18 cellular contexts compared by ENCODE assay signal in genomic region chr16:692356-693108, GRCh38. TPM values are rescaled to one million over a fixed set of nuclear protein-coding genes. Genes with fewer than 3 reads are reported as not detected.
DNase-seq lines count a peak whose midpoint lies in the region; ATAC-seq, FAIRE-seq and TF ChIP-seq lines count a peak whose summit lies in the region.
"Had no signal": no experiment of that assay in that cellular context is flagged by ENCODE, and none has a peak within 500 bp of the region (broad histone marks: within the 10 kb centered on the region; RNA-seq: fewer than 3 reads in every experiment).

No MANE protein-coding gene starts in this region.

- peaks cover 17% of the 10 kb centered on the region; the same call in 2 of the 3 replicates for H3K79me2 ChIP-seq in K562 (ENCODE audit: control insufficient read depth, insufficient read depth, low read length)
- H3K79me2 ChIP-seq in neural progenitor cell (ENCODE audit: low read depth): peaks cover 10% of the 10 kb centered on the region

- no peaks in the 10 kb centered on the region for H3K27me3 ChIP-seq in K562 (ENCODE audit: control insufficient read depth in 2 of 2, insufficient read depth in 2 of 2, low read length in 2 of 2)
- H3K27me3 ChIP-seq in neural progenitor cell: peaks cover 71% of the 10 kb centered on the region
- H3K27me3 ChIP-seq in Peyer's patch: peaks cover 0 to 28% of the 10 kb centered on the region in 2 donors

- no peak for ATAC-seq in K562
- ATAC-seq: pancreas had no signal

- peaks cover 32% of the 10 kb centered on the region for H3F3A ChIP-seq in neural progenitor cell (ENCODE audit: low read depth)

- CTCF ChIA-PET in K562 (lab: Yijun Ruan, JAX; ENCODE audit: low intra/inter-chr PET ratio): no interaction called here
- CTCF ChIA-PET in activated naive CD4-positive, alpha-beta T cell treated with anti-CD3 and anti-CD28 coated beads, Interleukin-2, amount 10 ng/mL, durations not matched to agents 7 days and 5 days (lab: Charles Lee): no interaction called here

- no peaks in the 10 kb centered on the region for H3K27me3 Mint-ChIP-seq in activated naive CD4-positive, alpha-beta T cell treated with anti-CD3 and anti-CD28 coated beads, Interleukin-2, amount 50 U/mL, for 24 hours
- peaks cover 38% of the 10 kb centered on the region for H3K27me3 Mint-ChIP-seq in neural progenitor cell (ENCODE audit: insufficient read depth, low read depth)
- peaks cover 41% of the 10 kb centered on the region for H3K27me3 Mint-ChIP-seq in activated naive CD4-positive, alpha-beta T cell treated with anti-CD3 and anti-CD28 coated beads, Interleukin-2, amount 10 ng/mL, durations not matched to agents 7 days and 5 days

- H3K4me1 ChIP-seq in K562 (replicated peaks in 1 of 2; ENCODE audit: control insufficient read depth in 2 of 2, insufficient read depth in 2 of 2, low read length in 2 of 2) (peaks cover 12 to 77% of the 10 kb centered on the region in 2 experiments), neural progenitor cell (peaks cover 8% of the 10 kb centered on the region), Peyer's patch (peaks cover 0 to 41% (median 28%) of the 10 kb centered on the region in 4 donors)

- no peak for TF ChIP-seq CTCF in K562 (IDR thresholded peaks at IDR 0.05 in 2 of 3, conservative IDR thresholded peaks at IDR 0.05 in 1 of 3; ENCODE audit: insufficient read depth in 2 of 3, low read depth in 1 of 3, low read length in 3 of 3)
- no peak for TF ChIP-seq CTCF in neural progenitor cell (IDR thresholded peaks at IDR 0.05)
- TF ChIP-seq CTCF in Peyer's patch (IDR thresholded peaks at IDR 0.05): no peak

- H3K9me3 ChIP-seq in K562 (replicated peaks; ENCODE audit: control insufficient read depth, insufficient read depth, low read depth, low read length) (no peaks in the 10 kb centered on the region), neural progenitor cell (ENCODE audit: low read depth) (no peaks in the 10 kb centered on the region), Peyer's patch (no peaks in the 10 kb centered on the region)
- H3K9me3 ChIP-seq: pancreas had no signal

- POLR2A ChIA-PET in K562 (lab: Yijun Ruan, JAX): interaction anchor here (0.9 kb wide), 1 partner anchor 14 kb away, joined by 3 read pairs; no protein-coding TSS in a partner anchor

- no peak for TF ChIP-seq EP300 in K562 (IDR thresholded peaks at IDR 0.05; ENCODE audit: low read length)

- peaks cover 5% of the 10 kb centered on the region for H3K9me1 ChIP-seq in K562 (ENCODE audit: control insufficient read depth, insufficient read depth, low read length)

- no peak for DNase-seq in activated naive CD4-positive, alpha-beta T cell treated with anti-CD3 and anti-CD28 coated beads, Interleukin-2, amount 50 U/mL, for 16 hours
- DNase-seq in K562 (ENCODE audit: extremely low read depth in 1 of 4, low spot score in 3 of 4) (peak in 1 of 4 experiments; percentile 7), neural progenitor cell (ENCODE audit: low spot score) (no peak), Peyer's patch (no peak)
- no peak for DNase-seq in activated naive CD4-positive, alpha-beta T cell treated with anti-CD3 and anti-CD28 coated beads, Interleukin-2, amount 10 ng/mL, durations not matched to agents 7 days and 5 days
- DNase-seq: activated CD4-positive, alpha-beta memory T cell treated with anti-CD3 and anti-CD28 coated beads, Interleukin-2, amount 10 ng/mL, durations not matched to agents 7 days and 5 days; amniotic stem cell; cerebellar nuclear complex; effector memory CD4-positive, alpha-beta T cell; hypothalamus; NCI-H1105; NCI-H774; pancreas; stimulated activated CD4-positive, alpha-beta T cell treated with anti-CD3 and anti-CD28 coated beads, Interleukin-2, amount 100 ng/mL, for 48 hours had no signal

- peak overlapping the region; percentile 60 for H3K27ac Mint-ChIP-seq in activated naive CD4-positive, alpha-beta T cell treated with anti-CD3 and anti-CD28 coated beads, Interleukin-2, amount 50 U/mL, for 24 hours
- no peak overlapping the region for H3K27ac Mint-ChIP-seq in neural progenitor cell
- H3K27ac Mint-ChIP-seq in activated naive CD4-positive, alpha-beta T cell treated with anti-CD3 and anti-CD28 coated beads, Interleukin-2, amount 10 ng/mL, durations not matched to agents 7 days and 5 days: no peak overlapping the region
- H3K27ac Mint-ChIP-seq: activated CD4-positive, alpha-beta memory T cell treated with anti-CD3 and anti-CD28 coated beads, Interleukin-2, amount 10 ng/mL, durations not matched to agents 7 days and 5 days had no signal

- H3K9me3 Mint-ChIP-seq in activated naive CD4-positive, alpha-beta T cell treated with anti-CD3 and anti-CD28 coated beads, Interleukin-2, amount 50 U/mL, for 24 hours: no peaks in the 10 kb centered on the region
- H3K9me3 Mint-ChIP-seq in neural progenitor cell: no peaks in the 10 kb centered on the region
- no peaks in the 10 kb centered on the region for H3K9me3 Mint-ChIP-seq in activated naive CD4-positive, alpha-beta T cell treated with anti-CD3 and anti-CD28 coated beads, Interleukin-2, amount 10 ng/mL, durations not matched to agents 7 days and 5 days
- H3K9me3 Mint-ChIP-seq: activated CD4-positive, alpha-beta memory T cell treated with anti-CD3 and anti-CD28 coated beads, Interleukin-2, amount 10 ng/mL, durations not matched to agents 7 days and 5 days had no signal

- no TSS peak for BruUV-seq in K562 (replicated peaks; lab: Mats Ljungman, UMichigan)

- intact Hi-C loops in K562 (cut with micrococcal nuclease): no loop called here

- H3K27ac ChIP-seq in K562 (ENCODE audit: extremely low read depth, low read depth, low read length): no peak overlapping the region
- no peak overlapping the region for H3K27ac ChIP-seq in neural progenitor cell
- no peak overlapping the region for H3K27ac ChIP-seq in Peyer's patch
- H3K27ac ChIP-seq: HL-60, pancreas had no signal

- H4K20me1 ChIP-seq in K562 (replicated peaks; ENCODE audit: control insufficient read depth, insufficient read depth, low read length) (no peaks in the 10 kb centered on the region), neural progenitor cell (ENCODE audit: low read depth) (peaks cover 13% of the 10 kb centered on the region)

- H3K9ac ChIP-seq in K562 (ENCODE audit: insufficient read depth in 1 of 2, low read depth in 2 of 2, low read length in 2 of 2): no peak overlapping the region
- H3K9ac ChIP-seq in neural progenitor cell: no peak overlapping the region

- in situ Hi-C loops in K562 (cut with MboI): no loop called here

- H3K36me3 Mint-ChIP-seq in activated naive CD4-positive, alpha-beta T cell treated with anti-CD3 and anti-CD28 coated beads, Interleukin-2, amount 50 U/mL, for 24 hours: no peaks in the 10 kb centered on the region
- no peaks in the 10 kb centered on the region for H3K36me3 Mint-ChIP-seq in neural progenitor cell
- no peaks in the 10 kb centered on the region for H3K36me3 Mint-ChIP-seq in activated naive CD4-positive, alpha-beta T cell treated with anti-CD3 and anti-CD28 coated beads, Interleukin-2, amount 10 ng/mL, durations not matched to agents 7 days and 5 days

- peaks cover 28% of the 10 kb centered on the region for H3K4me1 Mint-ChIP-seq in activated naive CD4-positive, alpha-beta T cell treated with anti-CD3 and anti-CD28 coated beads, Interleukin-2, amount 50 U/mL, for 24 hours
- H3K4me1 Mint-ChIP-seq in neural progenitor cell: peaks cover 16% of the 10 kb centered on the region
- peaks cover 47% of the 10 kb centered on the region for H3K4me1 Mint-ChIP-seq in activated naive CD4-positive, alpha-beta T cell treated with anti-CD3 and anti-CD28 coated beads, Interleukin-2, amount 10 ng/mL, durations not matched to agents 7 days and 5 days

- peaks cover 12% of the 10 kb centered on the region; the same call in 2 of the 3 replicates for H3K36me3 ChIP-seq in K562 (ENCODE audit: control insufficient read depth, insufficient read depth, low read length)
- no peaks in the 10 kb centered on the region for H3K36me3 ChIP-seq in neural progenitor cell
- no peaks in the 10 kb centered on the region for H3K36me3 ChIP-seq in Peyer's patch
- H3K36me3 ChIP-seq: pancreas had no signal

- TF ChIP-seq POLR2A in K562 (conservative IDR thresholded peaks at IDR 0.05): no peak
- TF ChIP-seq POLR2A in Peyer's patch (IDR thresholded peaks at IDR 0.05): no peak

- peak overlapping the region; percentile 9 for H3K4me3 Mint-ChIP-seq in activated naive CD4-positive, alpha-beta T cell treated with anti-CD3 and anti-CD28 coated beads, Interleukin-2, amount 50 U/mL, for 24 hours
- H3K4me3 Mint-ChIP-seq in neural progenitor cell: peak overlapping the region; percentile 81
- no peak overlapping the region for H3K4me3 Mint-ChIP-seq in activated naive CD4-positive, alpha-beta T cell treated with anti-CD3 and anti-CD28 coated beads, Interleukin-2, amount 10 ng/mL, durations not matched to agents 7 days and 5 days
- H3K4me3 Mint-ChIP-seq: activated CD4-positive, alpha-beta memory T cell treated with anti-CD3 and anti-CD28 coated beads, Interleukin-2, amount 10 ng/mL, durations not matched to agents 7 days and 5 days had no signal

- no peak for TF ChIP-seq RAD21 in K562 (CRISPR knock-in tag; conservative IDR thresholded peaks at IDR 0.05 in 1 of 2, IDR thresholded peaks at IDR 0.05 in 1 of 2)

- 42% methylated on average over 9 of the region's 10 CpGs for WGBS in K562 (ENCODE audit: insufficient coverage, low coverage, missing lambda C conversion rate)

- peak; percentile 57 for FAIRE-seq in K562 (lab: Jason Lieb, UNC)
- FAIRE-seq: G401.6, GM12891, pancreas had no signal

- H2AFZ ChIP-seq in K562 (ENCODE audit: low read depth, low read length): no peak overlapping the region
- no peak overlapping the region for H2AFZ ChIP-seq in neural progenitor cell (replicated peaks)

- H3K4me2 ChIP-seq in K562 (ENCODE audit: insufficient read depth, low read length) (no peak overlapping the region), neural progenitor cell (no peak overlapping the region)

- H3K4me3 ChIP-seq in K562: no peak overlapping the region
- H3K4me3 ChIP-seq in neural progenitor cell: no peak overlapping the region
- H3K4me3 ChIP-seq in Peyer's patch: no peak overlapping the region
- H3K4me3 ChIP-seq: pancreas had no signal

RNA-seq across cellular contexts. Expression of gene WDR24, which starts 2.3 kb away (rescaled TPM):
- 7.7 and 42.2 TPM in 2 replicates for total RNA-seq in K562 (2011; cell fraction: chromatin; rRNA removed; ENCODE audit: low replicate concordance)
- 40.7 and 45.1 TPM in 2 replicates for total RNA-seq in K562 (2011; cell fraction: nucleolus; rRNA removed)
- 14.7 and 16.8 TPM in 2 replicates for total RNA-seq in K562 (2011; cell fraction: nucleoplasm; rRNA removed)
- total RNA-seq in K562 (2014; rRNA removed) (4.8 and 5.3 TPM in 2 replicates), K562 (2014; rRNA removed; fragmentation: Illumina TruSeq; extraction: Trizol) (0.70 and 1.2 TPM in 2 replicates), K562 (2015; rRNA removed; fragmentation: Illumina TruSeq; extraction: Trizol) (3.4 and 5.1 TPM in 2 replicates), K562 (2021) (23.3 and 25.4 TPM in 2 replicates), neural progenitor cell (ENCODE audit: low replicate concordance) (3.5 and 12.5 TPM in 2 replicates), Peyer's patch (10 to 100 TPM in 3 of 4 donors, 1 to 10 TPM in 1; 8.3 to 20.4 (median 15.4) TPM)
- polyA plus RNA-seq in K562 (2011; rRNA removed) (3.3 and 6.7 TPM in 2 replicates), K562 (2014; fragmentation: Illumina TruSeq; extraction: Trizol) (5.5 and 10.2 TPM in 2 replicates), K562 (2014; fragmentation: Nextera tagmentation; extraction: Ambion mirVana) (under 1 TPM; 0.08 to 0.11 TPM), K562 (2014; rRNA removed) (12.2 and 12.5 TPM in 2 replicates)
- 5.5 and 12.0 TPM in 2 replicates for polyA plus RNA-seq in K562 (2011; cell fraction: cytosol; rRNA removed)
- 36.7 and 65.7 TPM in 2 replicates for polyA plus RNA-seq in K562 (2011; cell fraction: nucleus; rRNA removed)
- polyA plus RNA-seq in K562 (2012): 14.6 and 20.0 TPM in 2 replicates
- polyA minus RNA-seq in K562 (2011; rRNA and poly(A)+ RNA removed): 2.7 and 3.3 TPM in 2 replicates
- polyA minus RNA-seq in K562 (2011; cell fraction: cytosol; rRNA and poly(A)+ RNA removed): 7.6 and 11.2 TPM in 2 replicates
- polyA minus RNA-seq in K562 (2011; cell fraction: nucleus; rRNA and poly(A)+ RNA removed): 14.4 and 18.2 TPM in 2 replicates

RNA-seq across cellular contexts. Expression of gene JMJD8, which starts 8.4 kb away (rescaled TPM):
- total RNA-seq in K562 (2011; cell fraction: chromatin; rRNA removed; ENCODE audit: low replicate concordance): 18.2 and 82.3 TPM in 2 replicates
- total RNA-seq in K562 (2011; cell fraction: nucleolus; rRNA removed): 114 and 120 TPM in 2 replicates
- total RNA-seq in K562 (2011; cell fraction: nucleoplasm; rRNA removed): 55.7 and 56.0 TPM in 2 replicates
- 48.3 and 63.8 TPM in 2 replicates for total RNA-seq in K562 (2014; rRNA removed)
- total RNA-seq in K562 (2014; rRNA removed; fragmentation: Illumina TruSeq; extraction: Trizol): 9.6 and 15.8 TPM in 2 replicates
- 28.3 and 29.3 TPM in 2 replicates for total RNA-seq in K562 (2015; rRNA removed; fragmentation: Illumina TruSeq; extraction: Trizol)
- 50.6 and 56.6 TPM in 2 replicates for total RNA-seq in K562 (2021)
- 22.2 and 33.4 TPM in 2 replicates for polyA plus RNA-seq in K562 (2011; rRNA removed)
- 35.0 and 78.3 TPM in 2 replicates for polyA plus RNA-seq in K562 (2011; cell fraction: cytosol; rRNA removed)
- polyA plus RNA-seq in K562 (2011; cell fraction: nucleus; rRNA removed): 96.4 and 165 TPM in 2 replicates
- polyA plus RNA-seq in K562 (2012): 52.6 and 67.7 TPM in 2 replicates
- polyA plus RNA-seq in K562 (2014; fragmentation: Illumina TruSeq; extraction: Trizol): 43.3 and 47.9 TPM in 2 replicates
- 1 to 10 TPM; 1.2 to 2.3 TPM for polyA plus RNA-seq in K562 (2014; fragmentation: Nextera tagmentation; extraction: Ambion mirVana)
- 46.6 and 48.7 TPM in 2 replicates for polyA plus RNA-seq in K562 (2014; rRNA removed)
- 5.2 and 7.4 TPM in 2 replicates for polyA minus RNA-seq in K562 (2011; rRNA and poly(A)+ RNA removed)
- 16.1 and 16.5 TPM in 2 replicates for polyA minus RNA-seq in K562 (2011; cell fraction: cytosol; rRNA and poly(A)+ RNA removed)
- polyA minus RNA-seq in K562 (2011; cell fraction: nucleus; rRNA and poly(A)+ RNA removed): 65.4 and 66.1 TPM in 2 replicates
- total RNA-seq in neural progenitor cell (ENCODE audit: low replicate concordance): 32.1 and 54.8 TPM in 2 replicates
- 10 to 100 TPM; 45.6 to 56.1 (median 51.9) TPM for total RNA-seq in Peyer's patch

RNA-seq across cellular contexts. Expression of gene STUB1, which starts 12.3 kb away (rescaled TPM):
- 38.7 and 156 TPM in 2 replicates for total RNA-seq in K562 (2011; cell fraction: chromatin; rRNA removed; ENCODE audit: low replicate concordance)
- total RNA-seq in K562 (2011; cell fraction: nucleolus; rRNA removed): 192 and 203 TPM in 2 replicates
- 62.0 and 88.9 TPM in 2 replicates for total RNA-seq in K562 (2011; cell fraction: nucleoplasm; rRNA removed)
- total RNA-seq in K562 (2014; rRNA removed): 251 and 276 TPM in 2 replicates
- total RNA-seq in K562 (2014; rRNA removed; fragmentation: Illumina TruSeq; extraction: Trizol): 65.4 and 88.2 TPM in 2 replicates
- 147 and 168 TPM in 2 replicates for total RNA-seq in K562 (2015; rRNA removed; fragmentation: Illumina TruSeq; extraction: Trizol)
- total RNA-seq in K562 (2021): 191 and 213 TPM in 2 replicates
- polyA plus RNA-seq in K562 (2011; rRNA removed): 114 TPM in 2 replicates
- 94.5 and 181 TPM in 2 replicates for polyA plus RNA-seq in K562 (2011; cell fraction: cytosol; rRNA removed)
- polyA plus RNA-seq in K562 (2011; cell fraction: nucleus; rRNA removed): 195 and 305 TPM in 2 replicates
- 87.2 and 101 TPM in 2 replicates for polyA plus RNA-seq in K562 (2012)
- 152 and 188 TPM in 2 replicates for polyA plus RNA-seq in K562 (2014; fragmentation: Illumina TruSeq; extraction: Trizol)
- polyA plus RNA-seq in K562 (2014; fragmentation: Nextera tagmentation; extraction: Ambion mirVana): 10 to 100 TPM; 10.6 to 27.7 TPM
- polyA plus RNA-seq in K562 (2014; rRNA removed): 193 and 200 TPM in 2 replicates
- 22.1 and 33.0 TPM in 2 replicates for polyA minus RNA-seq in K562 (2011; rRNA and poly(A)+ RNA removed)
- polyA minus RNA-seq in K562 (2011; cell fraction: cytosol; rRNA and poly(A)+ RNA removed): 41.4 and 45.7 TPM in 2 replicates
- polyA minus RNA-seq in K562 (2011; cell fraction: nucleus; rRNA and poly(A)+ RNA removed): 57.6 and 61.8 TPM in 2 replicates
- total RNA-seq in neural progenitor cell (ENCODE audit: low replicate concordance): 27.0 and 79.5 TPM in 2 replicates
- total RNA-seq in Peyer's patch: 100 to 1,000 TPM in 3 of 4 donors, 10 to 100 TPM in 1; 96.0 to 291 (median 107) TPM

RNA-seq across cellular contexts. Expression of gene FBXL16, which starts 13.1 kb away (rescaled TPM):
- total RNA-seq in K562 (2011; cell fraction: chromatin; rRNA removed; ENCODE audit: low replicate concordance): 1.6 and 5.3 TPM in 2 replicates
- total RNA-seq in K562 (2011; cell fraction: nucleolus; rRNA removed): 3.7 and 4.2 TPM in 2 replicates
- 2.3 and 2.7 TPM in 2 replicates for total RNA-seq in K562 (2011; cell fraction: nucleoplasm; rRNA removed)
- total RNA-seq in K562 (2014; rRNA removed) (2.2 and 2.7 TPM in 2 replicates), K562 (2014; rRNA removed; fragmentation: Illumina TruSeq; extraction: Trizol) (0.54 and 1.4 TPM in 2 replicates), K562 (2015; rRNA removed; fragmentation: Illumina TruSeq; extraction: Trizol) (0.41 and 0.47 TPM in 2 replicates), K562 (2021) (6.0 and 8.2 TPM in 2 replicates), neural progenitor cell (ENCODE audit: low replicate concordance) (0.13 and 0.65 TPM in 2 replicates), Peyer's patch (1 to 10 TPM; 1.4 to 2.5 (median 1.9) TPM)
- polyA plus RNA-seq in K562 (2011; rRNA removed) (1.7 and 3.0 TPM in 2 replicates), K562 (2014; fragmentation: Illumina TruSeq; extraction: Trizol) (1.9 and 25.4 TPM in 2 replicates), K562 (2014; fragmentation: Nextera tagmentation; extraction: Ambion mirVana) (under 1 TPM; 0.21 to 0.37 TPM), K562 (2014; rRNA removed) (3.1 and 3.3 TPM in 2 replicates)
- polyA plus RNA-seq in K562 (2011; cell fraction: cytosol; rRNA removed): 2.6 and 10.1 TPM in 2 replicates
- 5.0 and 9.1 TPM in 2 replicates for polyA plus RNA-seq in K562 (2011; cell fraction: nucleus; rRNA removed)
- 5.3 and 7.9 TPM in 2 replicates for polyA plus RNA-seq in K562 (2012)
- polyA minus RNA-seq in K562 (2011; rRNA and poly(A)+ RNA removed): 0.57 and 0.63 TPM in 2 replicates
- polyA minus RNA-seq in K562 (2011; cell fraction: cytosol; rRNA and poly(A)+ RNA removed): 3.6 and 6.4 TPM in 2 replicates
- polyA minus RNA-seq in K562 (2011; cell fraction: nucleus; rRNA and poly(A)+ RNA removed): 1.5 and 2.0 TPM in 2 replicates

RNA-seq across cellular contexts. Expression of gene RHBDL1, which starts 17.1 kb away (rescaled TPM):
- 4.0 and 18.2 TPM in 2 replicates for total RNA-seq in K562 (2011; cell fraction: chromatin; rRNA removed; ENCODE audit: low replicate concordance)
- total RNA-seq in K562 (2011; cell fraction: nucleolus; rRNA removed): 16.8 and 19.9 TPM in 2 replicates
- total RNA-seq in K562 (2011; cell fraction: nucleoplasm; rRNA removed): 6.3 and 7.2 TPM in 2 replicates
- 2.7 and 3.9 TPM in 2 replicates for total RNA-seq in K562 (2014; rRNA removed)
- total RNA-seq in K562 (2014; rRNA removed; fragmentation: Illumina TruSeq; extraction: Trizol): 0.11 TPM in 1 of 2 replicates, not detected in the other
- 0.79 and 0.94 TPM in 2 replicates for total RNA-seq in K562 (2015; rRNA removed; fragmentation: Illumina TruSeq; extraction: Trizol)
- 3.6 and 4.0 TPM in 2 replicates for total RNA-seq in K562 (2021)
- polyA plus RNA-seq in K562 (2011; rRNA removed): 1.7 and 3.5 TPM in 2 replicates
- 2.9 and 8.6 TPM in 2 replicates for polyA plus RNA-seq in K562 (2011; cell fraction: cytosol; rRNA removed)
- 36.3 and 53.0 TPM in 2 replicates for polyA plus RNA-seq in K562 (2011; cell fraction: nucleus; rRNA removed)
- 2.4 and 6.7 TPM in 2 replicates for polyA plus RNA-seq in K562 (2012)
- 0.55 and 1.1 TPM in 2 replicates for polyA plus RNA-seq in K562 (2014; fragmentation: Illumina TruSeq; extraction: Trizol)
- polyA plus RNA-seq in K562 (2014; fragmentation: Nextera tagmentation; extraction: Ambion mirVana): under 1 TPM in 1 of 2 experiments, not detected in 1; 0.03 TPM
- polyA plus RNA-seq in K562 (2014; rRNA removed): 3.4 and 5.6 TPM in 2 replicates
- 0.15 and 0.39 TPM in 2 replicates for polyA minus RNA-seq in K562 (2011; rRNA and poly(A)+ RNA removed)
- 1.2 TPM in 1 of 2 replicates, not detected in the other for polyA minus RNA-seq in K562 (2011; cell fraction: cytosol; rRNA and poly(A)+ RNA removed)
- 3.2 and 5.4 TPM in 2 replicates for polyA minus RNA-seq in K562 (2011; cell fraction: nucleus; rRNA and poly(A)+ RNA removed)
- total RNA-seq in neural progenitor cell (ENCODE audit: low replicate concordance): 0.28 and 5.3 TPM in 2 replicates
- total RNA-seq in Peyer's patch: 10 to 100 TPM in 2 of 4 donors, 1 to 10 TPM in 2; 4.1 to 13.6 (median 9.9) TPM
